In genomic region chr4:48629458-48629857, GRCh38 we compare ENCODE assay signal across 1 cellular context.
TF ChIP-seq lines count a peak whose summit lies in the region.

No MANE protein-coding gene starts in this region.

TF ChIP-seq in K562, 482 proteins besides CTCF, POLR2A, EP300 and RAD21 (continued from another document):
- TF ChIP-seq, protein P1, sequence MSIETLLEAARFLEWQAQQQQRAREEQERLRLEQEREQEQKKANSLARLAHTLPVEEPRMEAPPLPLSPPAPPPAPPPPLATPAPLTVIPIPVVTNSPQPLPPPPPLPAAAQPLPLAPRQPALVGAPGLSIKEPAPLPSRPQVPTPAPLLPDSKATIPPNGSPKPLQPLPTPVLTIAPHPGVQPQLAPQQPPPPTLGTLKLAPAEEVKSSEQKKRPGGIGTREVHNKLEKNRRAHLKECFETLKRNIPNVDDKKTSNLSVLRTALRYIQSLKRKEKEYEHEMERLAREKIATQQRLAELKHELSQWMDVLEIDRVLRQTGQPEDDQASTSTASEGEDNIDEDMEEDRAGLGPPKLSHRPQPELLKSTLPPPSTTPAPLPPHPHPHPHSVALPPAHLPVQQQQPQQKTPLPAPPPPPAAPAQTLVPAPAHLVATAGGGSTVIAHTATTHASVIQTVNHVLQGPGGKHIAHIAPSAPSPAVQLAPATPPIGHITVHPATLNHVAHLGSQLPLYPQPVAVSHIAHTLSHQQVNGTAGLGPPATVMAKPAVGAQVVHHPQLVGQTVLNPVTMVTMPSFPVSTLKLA (conservative IDR thresholded peaks at IDR 0.05), result 0 out of 4 replicates have a peak, but pooled peaks of 1 of the 2 experiments have one; percentile 25
- TF ChIP-seq KDM1A (IDR thresholded peaks at IDR 0.05), result peak in 1 of 2 experiments; percentile 53; a peak in 2 of 4 replicates
- TF ChIP-seq RHOXF2B (CRISPR knock-in tag; conservative IDR thresholded peaks at IDR 0.05), result no peak
- TF ChIP-seq, protein P2, sequence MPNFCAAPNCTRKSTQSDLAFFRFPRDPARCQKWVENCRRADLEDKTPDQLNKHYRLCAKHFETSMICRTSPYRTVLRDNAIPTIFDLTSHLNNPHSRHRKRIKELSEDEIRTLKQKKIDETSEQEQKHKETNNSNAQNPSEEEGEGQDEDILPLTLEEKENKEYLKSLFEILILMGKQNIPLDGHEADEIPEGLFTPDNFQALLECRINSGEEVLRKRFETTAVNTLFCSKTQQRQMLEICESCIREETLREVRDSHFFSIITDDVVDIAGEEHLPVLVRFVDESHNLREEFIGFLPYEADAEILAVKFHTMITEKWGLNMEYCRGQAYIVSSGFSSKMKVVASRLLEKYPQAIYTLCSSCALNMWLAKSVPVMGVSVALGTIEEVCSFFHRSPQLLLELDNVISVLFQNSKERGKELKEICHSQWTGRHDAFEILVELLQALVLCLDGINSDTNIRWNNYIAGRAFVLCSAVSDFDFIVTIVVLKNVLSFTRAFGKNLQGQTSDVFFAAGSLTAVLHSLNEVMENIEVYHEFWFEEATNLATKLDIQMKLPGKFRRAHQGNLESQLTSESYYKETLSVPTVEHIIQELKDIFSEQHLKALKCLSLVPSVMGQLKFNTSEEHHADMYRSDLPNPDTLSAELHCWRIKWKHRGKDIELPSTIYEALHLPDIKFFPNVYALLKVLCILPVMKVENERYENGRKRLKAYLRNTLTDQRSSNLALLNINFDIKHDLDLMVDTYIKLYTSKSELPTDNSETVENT (CRISPR knock-in tag; IDR thresholded peaks at IDR 0.05), result no peak
- TF ChIP-seq NBN (IDR thresholded peaks at IDR 0.05; ENCODE audit: low read depth), result 0 out of 2 replicates have a peak, but pooled peaks have one; percentile 32
- TF ChIP-seq ZNF589 (CRISPR knock-in tag; IDR thresholded peaks at IDR 0.05; ENCODE audit: low read depth), result 0 out of 2 replicates have a peak, but pooled peaks have one; percentile 42
- TF ChIP-seq, protein P3, sequence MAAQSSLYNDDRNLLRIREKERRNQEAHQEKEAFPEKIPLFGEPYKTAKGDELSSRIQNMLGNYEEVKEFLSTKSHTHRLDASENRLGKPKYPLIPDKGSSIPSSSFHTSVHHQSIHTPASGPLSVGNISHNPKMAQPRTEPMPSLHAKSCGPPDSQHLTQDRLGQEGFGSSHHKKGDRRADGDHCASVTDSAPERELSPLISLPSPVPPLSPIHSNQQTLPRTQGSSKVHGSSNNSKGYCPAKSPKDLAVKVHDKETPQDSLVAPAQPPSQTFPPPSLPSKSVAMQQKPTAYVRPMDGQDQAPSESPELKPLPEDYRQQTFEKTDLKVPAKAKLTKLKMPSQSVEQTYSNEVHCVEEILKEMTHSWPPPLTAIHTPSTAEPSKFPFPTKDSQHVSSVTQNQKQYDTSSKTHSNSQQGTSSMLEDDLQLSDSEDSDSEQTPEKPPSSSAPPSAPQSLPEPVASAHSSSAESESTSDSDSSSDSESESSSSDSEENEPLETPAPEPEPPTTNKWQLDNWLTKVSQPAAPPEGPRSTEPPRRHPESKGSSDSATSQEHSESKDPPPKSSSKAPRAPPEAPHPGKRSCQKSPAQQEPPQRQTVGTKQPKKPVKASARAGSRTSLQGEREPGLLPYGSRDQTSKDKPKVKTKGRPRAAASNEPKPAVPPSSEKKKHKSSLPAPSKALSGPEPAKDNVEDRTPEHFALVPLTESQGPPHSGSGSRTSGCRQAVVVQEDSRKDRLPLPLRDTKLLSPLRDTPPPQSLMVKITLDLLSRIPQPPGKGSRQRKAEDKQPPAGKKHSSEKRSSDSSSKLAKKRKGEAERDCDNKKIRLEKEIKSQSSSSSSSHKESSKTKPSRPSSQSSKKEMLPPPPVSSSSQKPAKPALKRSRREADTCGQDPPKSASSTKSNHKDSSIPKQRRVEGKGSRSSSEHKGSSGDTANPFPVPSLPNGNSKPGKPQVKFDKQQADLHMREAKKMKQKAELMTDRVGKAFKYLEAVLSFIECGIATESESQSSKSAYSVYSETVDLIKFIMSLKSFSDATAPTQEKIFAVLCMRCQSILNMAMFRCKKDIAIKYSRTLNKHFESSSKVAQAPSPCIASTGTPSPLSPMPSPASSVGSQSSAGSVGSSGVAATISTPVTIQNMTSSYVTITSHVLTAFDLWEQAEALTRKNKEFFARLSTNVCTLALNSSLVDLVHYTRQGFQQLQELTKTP (IDR thresholded peaks at IDR 0.05; ENCODE audit: low read depth in 1 of 2, partially characterized antibody in 2 of 2), result no peak
- TF ChIP-seq CC2D1A (IDR thresholded peaks at IDR 0.05), result 0 out of 2 replicates have a peak, but pooled peaks have one; percentile 47
- TF ChIP-seq XRCC5 (IDR thresholded peaks at IDR 0.05; ENCODE audit: low read depth, low read length), result no peak
- no peak for TF ChIP-seq RFX5 (IDR thresholded peaks at IDR 0.05; ENCODE audit: low read depth, low read length)
- no peak for TF ChIP-seq ZNF121 (CRISPR knock-in tag; conservative IDR thresholded peaks at IDR 0.05)
- no peak for TF ChIP-seq TSC22D4 (tag; IDR thresholded peaks at IDR 0.05)
- TF ChIP-seq EZH2 (IDR thresholded peaks at IDR 0.05; ENCODE audit: borderline replicate concordance, low read depth, low read length), result no peak
- TF ChIP-seq BCLAF1 (IDR thresholded peaks at IDR 0.05; ENCODE audit: borderline replicate concordance in 1 of 2, control insufficient read depth in 1 of 2, low read depth in 2 of 2, low read length in 1 of 2), result no peak
- TF ChIP-seq, protein P4, sequence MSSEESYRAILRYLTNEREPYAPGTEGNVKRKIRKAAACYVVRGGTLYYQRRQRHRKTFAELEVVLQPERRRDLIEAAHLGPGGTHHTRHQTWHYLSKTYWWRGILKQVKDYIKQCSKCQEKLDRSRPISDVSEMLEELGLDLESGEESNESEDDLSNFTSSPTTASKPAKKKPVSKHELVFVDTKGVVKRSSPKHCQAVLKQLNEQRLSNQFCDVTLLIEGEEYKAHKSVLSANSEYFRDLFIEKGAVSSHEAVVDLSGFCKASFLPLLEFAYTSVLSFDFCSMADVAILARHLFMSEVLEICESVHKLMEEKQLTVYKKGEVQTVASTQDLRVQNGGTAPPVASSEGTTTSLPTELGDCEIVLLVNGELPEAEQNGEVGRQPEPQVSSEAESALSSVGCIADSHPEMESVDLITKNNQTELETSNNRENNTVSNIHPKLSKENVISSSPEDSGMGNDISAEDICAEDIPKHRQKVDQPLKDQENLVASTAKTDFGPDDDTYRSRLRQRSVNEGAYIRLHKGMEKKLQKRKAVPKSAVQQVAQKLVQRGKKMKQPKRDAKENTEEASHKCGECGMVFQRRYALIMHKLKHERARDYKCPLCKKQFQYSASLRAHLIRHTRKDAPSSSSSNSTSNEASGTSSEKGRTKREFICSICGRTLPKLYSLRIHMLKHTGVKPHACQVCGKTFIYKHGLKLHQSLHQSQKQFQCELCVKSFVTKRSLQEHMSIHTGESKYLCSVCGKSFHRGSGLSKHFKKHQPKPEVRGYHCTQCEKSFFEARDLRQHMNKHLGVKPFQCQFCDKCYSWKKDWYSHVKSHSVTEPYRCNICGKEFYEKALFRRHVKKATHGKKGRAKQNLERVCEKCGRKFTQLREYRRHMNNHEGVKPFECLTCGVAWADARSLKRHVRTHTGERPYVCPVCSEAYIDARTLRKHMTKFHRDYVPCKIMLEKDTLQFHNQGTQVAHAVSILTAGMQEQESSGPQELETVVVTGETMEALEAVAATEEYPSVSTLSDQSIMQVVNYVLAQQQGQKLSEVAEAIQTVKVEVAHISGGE (CRISPR knock-in tag; IDR thresholded peaks at IDR 0.05), result no peak
- TF ChIP-seq CXXC5 (CRISPR knock-in tag; IDR thresholded peaks at IDR 0.05), result 0 out of 2 replicates have a peak, but pooled peaks have one; percentile 19
- TF ChIP-seq EHMT2 (IDR thresholded peaks at IDR 0.05), result peak; percentile 85
